Comparison of ENCODE assay signal across 8 cellular contexts in the genomic region with DNA sequence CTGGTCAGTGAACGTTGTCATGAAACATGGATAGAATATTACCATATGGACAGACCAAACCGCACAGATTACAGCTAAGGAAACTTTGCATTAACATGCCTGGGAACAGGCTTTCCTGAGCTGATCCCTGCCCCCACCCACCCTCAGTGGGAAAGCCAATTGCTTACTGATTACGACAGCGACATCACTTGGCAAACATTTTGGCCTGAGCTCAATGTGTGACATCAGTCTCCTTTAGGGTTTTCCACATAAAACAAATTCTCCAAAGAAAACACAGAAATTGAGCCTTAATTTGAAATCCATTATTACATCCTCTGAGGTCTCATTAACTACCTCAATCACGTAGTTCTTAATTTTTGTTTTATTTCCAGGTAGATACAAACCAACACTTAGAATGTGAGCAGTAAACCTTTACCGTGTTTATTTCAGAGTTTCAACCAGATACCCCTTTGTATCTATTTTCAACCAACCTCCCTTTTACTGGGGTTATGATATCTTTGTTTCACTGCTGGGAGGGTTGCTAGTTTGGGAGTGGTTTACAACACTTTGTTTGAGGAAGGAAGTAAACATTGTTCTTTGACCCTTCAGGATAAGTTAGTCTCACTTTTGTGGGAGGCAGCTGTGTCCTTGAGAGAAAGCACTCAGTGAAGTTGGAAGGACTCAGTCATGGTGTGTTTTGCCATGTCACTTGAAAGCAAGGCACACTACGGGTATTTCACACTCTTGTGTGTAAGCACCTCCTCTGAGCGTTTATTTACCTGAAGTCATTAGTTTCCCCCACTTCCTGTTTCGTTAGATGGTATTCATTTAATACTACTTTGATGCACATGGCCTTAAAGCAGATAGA.
A peak's percentile ranks its signal among the peaks of the same experiment; 100 is the strongest.
DNase-seq lines count a peak whose midpoint lies in the region; TF ChIP-seq lines count a peak whose summit lies in the region.

No MANE protein-coding gene starts in this region.

- WGBS in SK-N-SH (ENCODE audit: low lambda C conversion rate): 87% methylated on average over 9 of the region's 9 CpGs

- H3K36me3 ChIP-seq in SK-N-SH (replicated peaks in 1 of 2; ENCODE audit: control insufficient read depth in 1 of 2, insufficient read depth in 2 of 2, low read length in 1 of 2) (no peaks in the 10 kb centered on the region), skeletal muscle tissue (ENCODE audit: control insufficient read depth in 3 of 3, insufficient read depth in 3 of 3, low read length in 3 of 3) (peaks cover 9 to 18% (median 14%) of the 10 kb centered on the region in 3 donors)

- peak in 1 of 2 experiments; percentile 21; a peak in 1 of 4 replicates for TF ChIP-seq EP300 in SK-N-SH (IDR thresholded peaks at IDR 0.05; ENCODE audit: borderline replicate concordance in 1 of 2, low read depth in 1 of 2, low read length in 1 of 2)

- peak in 2 of 3 experiments; percentile 10 to 12 for DNase-seq in NCI-H1417 (lab: John Stamatoyannopoulos, UW)
- DNase-seq in NCI-H1417 treated with DMSO at 0.1 percent for 48 hours (lab: John Stamatoyannopoulos, UW): no peak
- no peak for DNase-seq in SK-N-SH
- peak; percentile 83 for DNase-seq in cardiac septum (ENCODE audit: low spot score)
- DNase-seq in NAMALWA (ENCODE audit: low spot score): no peak
- no peak for DNase-seq in NCI-H1436 treated with DMSO at 0.1 percent for 48 hours (lab: John Stamatoyannopoulos, UW)
- no peak for DNase-seq in GOT3 (lab: John Stamatoyannopoulos, UW)

- peaks cover 5% of the 10 kb centered on the region for H3F3A ChIP-seq in SK-N-SH (replicated peaks; ENCODE audit: insufficient read depth)

- H3K9ac ChIP-seq in SK-N-SH (no peak overlapping the region), skeletal muscle tissue (ENCODE audit: low read depth in 1 of 3, low read length in 3 of 3) (no peak overlapping the region)

- no peaks in the 10 kb centered on the region for H4K20me1 ChIP-seq in SK-N-SH (ENCODE audit: insufficient read depth)

- TF ChIP-seq CTCF in SK-N-SH (IDR thresholded peaks at IDR 0.05): no peak

- H3K4me1 ChIP-seq in SK-N-SH (ENCODE audit: control insufficient read depth in 1 of 2, insufficient read depth in 2 of 2, low read depth in 1 of 2, low read length in 1 of 2) (peaks cover 9 to 14% of the 10 kb centered on the region in 2 experiments; a peak in 3 of 4 replicates), skeletal muscle tissue (ENCODE audit: control insufficient read depth in 3 of 3, insufficient read depth in 3 of 3, low read length in 3 of 3) (peaks cover 20 to 23% (median 22%) of the 10 kb centered on the region in 3 donors)

- intact Hi-C loops in cardiac septum (cut with DNase I): loop anchor here (5.0 kb wide), 2 partner anchors 38 to 73 kb away; no protein-coding TSS in a partner anchor

- no peak overlapping the region for H3K4me3 ChIP-seq in SK-N-SH (ENCODE audit: low read depth in 2 of 2, low read length in 1 of 2)
- peak overlapping the region in 1 of 3 donors; percentile 14 for H3K4me3 ChIP-seq in skeletal muscle tissue (ENCODE audit: low read length in 3 of 3)

- CTCF ChIA-PET in SK-N-SH (lab: Yijun Ruan, JAX): interaction anchor here (1.0 kb wide), 1 partner anchor 26 kb away, joined by 3 read pairs; no protein-coding TSS in a partner anchor

- no peak for TF ChIP-seq RAD21 in SK-N-SH (IDR thresholded peaks at IDR 0.05; ENCODE audit: low read length)

- H3K9me3 ChIP-seq in SK-N-SH: no peaks in the 10 kb centered on the region
- H3K9me3 ChIP-seq in skeletal muscle tissue (ENCODE audit: control insufficient read depth in 3 of 3, low read length in 3 of 3): no peaks in the 10 kb centered on the region

- H3K27ac ChIP-seq in SK-N-SH (ENCODE audit: low read depth in 2 of 2, low read length in 1 of 2) (peak overlapping the region in 1 of 2 experiments; percentile 65; a peak in 1 of 4 replicates), skeletal muscle tissue (ENCODE audit: low read depth, low read length) (peak overlapping the region; percentile 75)

- H3K79me2 ChIP-seq in SK-N-SH (ENCODE audit: insufficient read depth): no peaks in the 10 kb centered on the region

- POLR2A ChIA-PET in SK-N-SH (lab: Yijun Ruan, JAX): no interaction called here

- no peak overlapping the region for H3K4me2 ChIP-seq in SK-N-SH

- no peak overlapping the region for H2AFZ ChIP-seq in SK-N-SH (ENCODE audit: low read depth)

- H3K27me3 ChIP-seq in SK-N-SH (ENCODE audit: insufficient read depth) (no peaks in the 10 kb centered on the region), skeletal muscle tissue (ENCODE audit: control insufficient read depth in 3 of 3, insufficient read depth in 3 of 3, low read length in 3 of 3) (no peaks in the 10 kb centered on the region)

- no peaks in the 10 kb centered on the region for H3K9me2 ChIP-seq in SK-N-SH

TF ChIP-seq in SK-N-SH, 30 proteins besides CTCF, POLR2A, EP300 and RAD21:
- no peak for TF ChIP-seq JUND (IDR thresholded peaks at IDR 0.05)
- TF ChIP-seq NFIC (IDR thresholded peaks at IDR 0.05; ENCODE audit: borderline replicate concordance): peak; percentile 72

Comparison
In these comparisons a context has a peak if more than half of its experiments do, and no peak if none do; other contexts are left out.
1. DNase-seq: peak in NCI-H1417 (2 of 3) and cardiac septum (single experiment); none in NCI-H1417 treated with DMSO at 0.1 percent for 48 hours (single experiment), SK-N-SH (single experiment), NAMALWA (single experiment), NCI-H1436 treated with DMSO at 0.1 percent for 48 hours (single experiment) and GOT3 (single experiment).